17 cellular contexts compared by ENCODE assay signal in the genomic region with DNA sequence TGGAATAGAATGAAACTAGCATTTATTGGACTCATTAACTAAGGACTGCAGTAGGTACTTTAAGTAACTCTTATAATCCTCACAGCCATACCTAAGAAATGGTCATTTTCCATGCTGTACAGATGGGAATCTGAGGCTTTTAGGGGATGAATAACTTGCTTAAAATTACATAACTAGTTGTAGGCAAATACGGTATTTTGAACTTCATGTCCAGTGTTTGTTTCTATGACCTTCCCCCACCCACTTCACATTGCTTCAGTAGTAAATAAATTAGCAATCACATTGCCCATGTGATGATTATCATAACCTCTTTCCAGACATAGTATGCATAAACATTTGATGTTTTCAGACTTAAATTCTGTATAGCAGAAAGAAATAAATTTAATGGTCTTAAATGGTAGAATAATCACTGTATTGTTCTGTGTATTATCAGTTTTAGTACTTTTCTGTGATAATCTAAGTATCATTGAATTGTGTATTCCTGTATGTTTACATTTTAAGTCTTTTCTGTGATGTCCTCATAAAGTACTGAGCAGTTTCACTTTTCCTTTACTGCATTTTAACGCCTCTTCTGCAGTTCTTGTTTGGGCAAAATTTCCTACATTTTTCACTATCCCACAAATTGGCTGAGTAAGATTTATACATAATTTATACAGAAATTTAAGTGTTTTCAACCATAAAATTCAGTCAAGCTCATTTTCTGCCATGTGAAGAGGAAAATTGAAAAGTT. TPM values are rescaled to one million over a fixed set of nuclear protein-coding genes. Genes with fewer than 3 reads are reported as not detected.
DNase-seq lines count a peak whose midpoint lies in the region; ATAC-seq and TF ChIP-seq lines count a peak whose summit lies in the region.
"Had no signal": no experiment of that assay in that cellular context is flagged by ENCODE, and none has a peak within 500 bp of the region (broad histone marks: within the 10 kb centered on the region; RNA-seq: fewer than 3 reads in every experiment).

No MANE protein-coding gene starts in this region.

- in situ Hi-C loops in GM13977 (cut with MboI; ENCODE audit: low pct_unique_long_range_greater_than_20kb, low sequenced_read_pairs, unreplicated experiment): no loop called here

- CTCF ChIA-PET in Caco-2 (lab: Charles Lee) (no interaction called here), RWPE1 (lab: Yijun Ruan, JAX) (no interaction called here)

- H3K27ac Mint-ChIP-seq in Caco-2 (ENCODE audit: unreplicated experiment): peak overlapping the region; percentile 14

- H3K27me3 ChIP-seq in Caco-2 (replicated peaks; ENCODE audit: control insufficient read depth, insufficient read depth, low read length) (no peaks in the 10 kb centered on the region), Peyer's patch (no peaks in the 10 kb centered on the region), fibroblast of lung (ENCODE audit: control insufficient read depth, insufficient read depth, low read length) (no peaks in the 10 kb centered on the region)

- H3K9me3 ChIP-seq in Caco-2 (no peaks in the 10 kb centered on the region; the same call in 1 of the 2 replicates), Peyer's patch (no peaks in the 10 kb centered on the region), fibroblast of lung (ENCODE audit: control insufficient read depth, insufficient read depth, low read depth, low read length) (no peaks in the 10 kb centered on the region)
- H3K9me3 ChIP-seq: mucosa of descending colon had no signal

- no peaks in the 10 kb centered on the region for H3K36me3 ChIP-seq in Caco-2 (ENCODE audit: control insufficient read depth, insufficient read depth, low read length)
- no peaks in the 10 kb centered on the region for H3K36me3 ChIP-seq in Peyer's patch
- no peaks in the 10 kb centered on the region for H3K36me3 ChIP-seq in fibroblast of lung (ENCODE audit: control insufficient read depth, insufficient read depth, low read length)

- H2AFZ ChIP-seq in fibroblast of lung (ENCODE audit: low read length): no peak overlapping the region
- H2AFZ ChIP-seq: GM23248 had no signal

- H3K4me3 Mint-ChIP-seq in Caco-2 (ENCODE audit: unreplicated experiment): no peak overlapping the region
- H3K4me3 Mint-ChIP-seq: CD14-positive monocyte had no signal

- DNase-seq in Caco-2: no peak
- DNase-seq in Peyer's patch: no peak
- DNase-seq in fibroblast of lung (ENCODE audit: low read depth in 2 of 2): peak in 1 of 2 donors; percentile 37
- DNase-seq in pons (ENCODE audit: low spot score): peak; percentile 22
- no peak for DNase-seq in NCI-H2107 (lab: John Stamatoyannopoulos, UW)
- no peak for DNase-seq in GM13977 (ENCODE audit: low spot score)
- DNase-seq in RWPE1 (ENCODE audit: low spot score): no peak
- DNase-seq: activated CD4-positive, CD25-positive, alpha-beta regulatory T cell; activated T-cell treated with anti-CD3 and anti-CD28 coated beads, Interleukin-2, amount 50 U/mL, for 48 hours; glutamatergic neuron; GM23248; mucosa of descending colon; NCI-H1105 treated with DMSO at 0.1 percent for 48 hours; NCI-H526 treated with DMSO at 0.1 percent for 48 hours; SHP77 had no signal

- no TSS peak for BruUV-seq in Caco-2 (replicated peaks; lab: Mats Ljungman, UMichigan)

- intact Hi-C loops in Caco-2 (cut with micrococcal nuclease; ENCODE audit: unreplicated experiment): no loop called here

- TF ChIP-seq POLR2A in Peyer's patch (IDR thresholded peaks at IDR 0.05): no peak

- no peaks in the 10 kb centered on the region for H3K9me3 Mint-ChIP-seq in Caco-2 (ENCODE audit: unreplicated experiment)
- H3K9me3 Mint-ChIP-seq: CD14-positive monocyte had no signal

- H3K4me3 ChIP-seq in Caco-2 (ENCODE audit: low read depth, low read length): no peak overlapping the region
- peak overlapping the region in 2 of 4 donors; percentile 7 to 17 for H3K4me3 ChIP-seq in Peyer's patch
- H3K4me3 ChIP-seq in fibroblast of lung (replicated peaks in 1 of 4; ENCODE audit: control extremely low read depth in 1 of 4, insufficient read depth in 1 of 4, low read depth in 3 of 4, low read length in 4 of 4): peak overlapping the region in 3 of 4 experiments; percentile 17 to 51 (median 18)
- H3K4me3 ChIP-seq: GM23248, mucosa of descending colon had no signal

- peaks cover 6% of the 10 kb centered on the region; the same call in 1 of the 2 replicates for H3K4me1 ChIP-seq in Caco-2
- H3K4me1 ChIP-seq in Peyer's patch: peaks cover 0 to 13% (median 0%) of the 10 kb centered on the region in 4 donors
- H3K4me1 ChIP-seq in fibroblast of lung (ENCODE audit: control insufficient read depth, extremely low read depth, insufficient read depth, low read length): no peaks in the 10 kb centered on the region

- H3K4me1 Mint-ChIP-seq in Caco-2 (ENCODE audit: low read depth, unreplicated experiment): peaks cover 10% of the 10 kb centered on the region

- TF ChIP-seq CTCF in Caco-2 (IDR thresholded peaks at IDR 0.05; ENCODE audit: insufficient read depth in 1 of 2, low read depth in 1 of 2, low read length in 1 of 2, severe bottlenecking in 1 of 2, unreplicated experiment in 1 of 2) (no peak), Peyer's patch (IDR thresholded peaks at IDR 0.05) (no peak), fibroblast of lung (conservative IDR thresholded peaks at IDR 0.05 in 1 of 2, IDR thresholded peaks at IDR 0.05 in 1 of 2; ENCODE audit: low read depth in 1 of 2, low read length in 2 of 2) (no peak), GM13977 (IDR thresholded peaks at IDR 0.05; ENCODE audit: extremely low read depth, insufficient read depth, missing control alignments) (no peak), RWPE1 (conservative IDR thresholded peaks at IDR 0.05; ENCODE audit: low read depth) (no peak)

- H3K27ac ChIP-seq in Peyer's patch (peak overlapping the region in 3 of 4 donors; percentile 0 to 23 (median 6)), fibroblast of lung (ENCODE audit: insufficient read depth, low read length) (no peak overlapping the region), RWPE1 (no peak overlapping the region)
- H3K27ac ChIP-seq: GM23248 had no signal

- POLR2A ChIA-PET in Caco-2 (lab: Charles Lee) (no interaction called here), RWPE1 (lab: Yijun Ruan, JAX; ENCODE audit: low non-redundant PET) (no interaction called here)

- H3K9ac ChIP-seq in fibroblast of lung (ENCODE audit: insufficient read depth, low read length): no peak overlapping the region
- H3K9ac ChIP-seq: GM23248 had no signal

- ATAC-seq in GM21390 (IDR thresholded peaks at IDR 0.05; ENCODE audit: unreplicated experiment): no peak
- ATAC-seq: mucosa of descending colon had no signal

- H3K27me3 Mint-ChIP-seq in Caco-2 (ENCODE audit: insufficient read depth, unreplicated experiment): no peaks in the 10 kb centered on the region

- H4K20me1 ChIP-seq in fibroblast of lung (ENCODE audit: control insufficient read depth, extremely low read depth, insufficient read depth, low read length): no peaks in the 10 kb centered on the region

- peak overlapping the region; percentile 61 for H3K4me2 ChIP-seq in fibroblast of lung (ENCODE audit: extremely low read depth, insufficient read depth, low read length)

- peaks cover 8% of the 10 kb centered on the region for H3K79me2 ChIP-seq in fibroblast of lung (ENCODE audit: control insufficient read depth, insufficient read depth, low read length)

- no peaks in the 10 kb centered on the region for H3K36me3 Mint-ChIP-seq in Caco-2 (ENCODE audit: insufficient read depth, unreplicated experiment)

RNA-seq across cellular contexts. Expression of a gene that starts 48.3 kb away (rescaled TPM):
- total RNA-seq in Caco-2 (2022) (56.6 and 57.2 TPM in 2 replicates), Peyer's patch (10 to 100 TPM; 37.8 to 82.5 (median 47.1) TPM), fibroblast of lung (50.6 and 60.4 TPM in 2 replicates)
- polyA plus RNA-seq in fibroblast of lung: 38.1 and 53.4 TPM in 2 replicates
- 21.3 and 30.3 TPM in 2 replicates for polyA plus RNA-seq in fibroblast of lung (2012)
- 58.4 and 61.1 TPM in 2 replicates for polyA minus RNA-seq in fibroblast of lung (ENCODE audit: low replicate concordance)

RNA-seq across cellular contexts. Expression of a gene that starts 48.3 kb away (rescaled TPM):
- total RNA-seq in Caco-2 (2022) (50.3 and 54.4 TPM in 2 replicates), Peyer's patch (100 to 1,000 TPM in 3 of 4 donors, 10 to 100 TPM in 1; 65.7 to 229 (median 133) TPM), fibroblast of lung (45.7 and 53.0 TPM in 2 replicates)
- polyA plus RNA-seq in fibroblast of lung: 37.9 and 52.3 TPM in 2 replicates
- 15.0 and 19.1 TPM in 2 replicates for polyA plus RNA-seq in fibroblast of lung (2012)
- 18.8 and 31.1 TPM in 2 replicates for polyA minus RNA-seq in fibroblast of lung (ENCODE audit: low replicate concordance)

Comparison
In these comparisons a context has a peak if more than half of its experiments do, and no peak if none do; other contexts are left out.
1. H3K27ac ChIP-seq: peak in Peyer's patch (3 of 4); none in fibroblast of lung (single experiment) and RWPE1 (single experiment).